Comparison of ENCODE assay signal across 15 cellular contexts in genomic region chr3:53226841-53227407, GRCh38.
"Had no signal": no experiment of that assay in that cellular context is flagged by ENCODE, and none has a peak within 500 bp of the region (broad histone marks: within the 10 kb centered on the region; RNA-seq: fewer than 3 reads in every experiment).

No MANE protein-coding gene starts in this region.

- H3K27ac ChIP-seq: prostate gland, sigmoid colon, thoracic aorta had no signal

- H3K4me3 ChIP-seq: lung, prostate gland, sigmoid colon, thoracic aorta had no signal

- H3K4me1 ChIP-seq: prostate gland, sigmoid colon had no signal

- H3K27me3 Mint-ChIP-seq: activated naive CD4-positive, alpha-beta T cell treated with anti-CD3 and anti-CD28 coated beads, Interleukin-2, amount 50 U/mL, for 24 hours; dendritic cell treated with granulocyte-macrophage colony-stimulating factor and Interleukin-4, amounts not matched to agents 40 ng/mL and 50 ng/mL, for 4 days; naive B cell; stimulated activated naive CD8-positive, alpha-beta T cell treated with anti-CD3 and anti-CD28 coated beads, Interleukin-15, Interleukin-2, amounts not matched to agents 100 ng/mL and 50 ng/mL, for 24 hours had no signal

- H3K9me3 Mint-ChIP-seq: activated naive CD4-positive, alpha-beta T cell treated with anti-CD3 and anti-CD28 coated beads, Interleukin-2, amount 50 U/mL, for 24 hours; dendritic cell treated with granulocyte-macrophage colony-stimulating factor and Interleukin-4, amounts not matched to agents 40 ng/mL and 50 ng/mL, for 4 days; naive B cell; stimulated activated naive CD8-positive, alpha-beta T cell treated with anti-CD3 and anti-CD28 coated beads, Interleukin-15, Interleukin-2, amounts not matched to agents 100 ng/mL and 50 ng/mL, for 24 hours had no signal

- H3K9me3 ChIP-seq: prostate gland, sigmoid colon, thoracic aorta had no signal

- ATAC-seq: esophagus mucosa had no signal

- H3K4me1 Mint-ChIP-seq: activated naive CD4-positive, alpha-beta T cell treated with anti-CD3 and anti-CD28 coated beads, Interleukin-2, amount 50 U/mL, for 24 hours; naive B cell had no signal

- H3K27me3 ChIP-seq: sigmoid colon had no signal

- H3K4me3 Mint-ChIP-seq: activated naive CD4-positive, alpha-beta T cell treated with anti-CD3 and anti-CD28 coated beads, Interleukin-2, amount 50 U/mL, for 24 hours; dendritic cell treated with granulocyte-macrophage colony-stimulating factor and Interleukin-4, amounts not matched to agents 40 ng/mL and 50 ng/mL, for 4 days; naive B cell; stimulated activated naive CD8-positive, alpha-beta T cell treated with anti-CD3 and anti-CD28 coated beads, Interleukin-15, Interleukin-2, amounts not matched to agents 100 ng/mL and 50 ng/mL, for 24 hours had no signal

- H3K27ac Mint-ChIP-seq: dendritic cell treated with granulocyte-macrophage colony-stimulating factor and Interleukin-4, amounts not matched to agents 40 ng/mL and 50 ng/mL, for 4 days; stimulated activated naive CD8-positive, alpha-beta T cell treated with anti-CD3 and anti-CD28 coated beads, Interleukin-15, Interleukin-2, amounts not matched to agents 100 ng/mL and 50 ng/mL, for 24 hours had no signal

- DNase-seq: activated CD4-positive, alpha-beta T cell treated with anti-CD3 and anti-CD28 coated beads for 4 hours; activated effector memory CD4-positive, alpha-beta T cell treated with Interleukin-2 at 50 U/mL for 16 hours; central memory CD4-positive, alpha-beta T cell; hypothalamus; naive B cell; sigmoid colon; stimulated activated CD4-positive, alpha-beta T cell treated with anti-CD3 and anti-CD28 coated beads, Interleukin-2, amount 100 ng/mL, for 48 hours; T-helper 1 cell had no signal
